Comparison of ENCODE assay signal across 9 cellular contexts in the genomic region with DNA sequence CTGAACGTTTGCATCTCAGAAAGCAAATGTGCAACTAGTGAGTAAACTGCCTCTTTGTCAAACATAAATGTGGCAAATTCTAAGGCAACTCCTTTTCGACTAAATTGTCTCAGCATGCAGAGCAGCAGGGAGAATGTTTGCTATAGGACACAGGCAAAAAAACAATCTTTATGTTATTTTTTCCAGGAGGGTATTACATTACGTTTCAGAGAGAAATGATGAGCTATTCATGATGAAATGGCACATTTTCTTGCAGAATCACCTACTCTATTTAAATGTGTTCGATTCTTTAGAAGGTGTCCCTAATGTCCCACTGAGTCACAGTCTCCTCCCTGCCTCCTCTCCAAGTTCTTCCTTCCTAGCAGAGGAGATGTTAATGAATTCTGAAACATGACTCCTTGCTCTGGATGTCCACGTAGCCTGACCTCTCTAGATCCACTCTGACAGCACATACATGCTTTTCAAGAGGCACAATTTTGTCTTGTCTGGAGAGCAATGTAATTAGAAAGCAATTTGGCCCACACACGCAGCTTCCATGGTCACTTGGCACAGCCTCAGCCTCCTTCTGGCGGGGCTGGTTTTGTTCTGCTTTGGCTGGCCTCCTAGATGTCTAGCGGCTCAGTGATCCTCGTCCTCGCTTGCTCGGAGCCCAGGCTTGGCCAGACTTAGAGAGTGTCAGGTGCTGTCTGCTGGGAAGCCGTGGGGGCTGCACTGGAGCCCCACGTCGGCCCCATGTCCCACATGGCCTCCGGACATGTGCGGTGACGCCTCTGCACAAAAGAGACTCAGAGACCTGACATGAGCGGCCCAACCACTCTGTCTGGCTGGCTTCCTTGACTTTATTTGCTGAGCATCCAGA.
DNase-seq lines count a peak whose midpoint lies in the region; ATAC-seq, FAIRE-seq and TF ChIP-seq lines count a peak whose summit lies in the region.
"Had no signal": no experiment of that assay in that cellular context is flagged by ENCODE, and none has a peak within 500 bp of the region (broad histone marks: within the 10 kb centered on the region; RNA-seq: fewer than 3 reads in every experiment).

No MANE protein-coding gene starts in this region.

- H3K27ac ChIP-seq in osteoblast (ENCODE audit: low read depth, low read length) (peak overlapping the region; percentile 33), right lobe of liver (no peak overlapping the region), colonic mucosa (no peak overlapping the region)

- no peak overlapping the region for H3K9ac ChIP-seq in colonic mucosa (ENCODE audit: low read depth in 2 of 2, low read length in 2 of 2)

- H4K20me1 ChIP-seq in osteoblast (ENCODE audit: insufficient read depth, low read length), result no peaks in the 10 kb centered on the region

- H3K4me2 ChIP-seq in osteoblast (ENCODE audit: insufficient read depth, low read length), result peak overlapping the region; percentile 67

- H2AFZ ChIP-seq in osteoblast (ENCODE audit: low read length), result peak overlapping the region; percentile 86

- TF ChIP-seq CTCF in fibroblast of mammary gland (conservative IDR thresholded peaks at IDR 0.05; ENCODE audit: control insufficient read depth, insufficient read depth, low read depth, low read length) (no peak), osteoblast (IDR thresholded peaks at IDR 0.05; ENCODE audit: extremely low read depth, low read depth, low read length) (no peak), natural killer cell (IDR thresholded peaks at IDR 0.05) (no peak), right lobe of liver (IDR thresholded peaks at IDR 0.05) (no peak), colonic mucosa (IDR thresholded peaks at IDR 0.05) (no peak)

- H3K4me1 ChIP-seq in osteoblast (ENCODE audit: insufficient read depth, low read length) (peaks cover 14% of the 10 kb centered on the region), right lobe of liver (no peaks in the 10 kb centered on the region), colonic mucosa (no peaks in the 10 kb centered on the region)

- H3K9me3 ChIP-seq in osteoblast (ENCODE audit: low read depth, low read length), result no peaks in the 10 kb centered on the region
- H3K9me3 ChIP-seq in right lobe of liver, result no peaks in the 10 kb centered on the region
- H3K9me3 ChIP-seq in colonic mucosa, result no peaks in the 10 kb centered on the region

- H3K27me3 Mint-ChIP-seq in natural killer cell (ENCODE audit: low read depth in 2 of 2), result peaks cover 0 to 9% of the 10 kb centered on the region in 2 donors
- H3K27me3 Mint-ChIP-seq: dendritic cell treated with granulocyte-macrophage colony-stimulating factor and Interleukin-4, amounts not matched to agents 40 ng/mL and 50 ng/mL, for 4 days had no signal

- FAIRE-seq in GM12891 (lab: Jason Lieb, UNC), result no peak

- WGBS in right lobe of liver (ENCODE audit: insufficient coverage, low coverage, low lambda C conversion rate, missing lambda C conversion rate), result 40% methylated on average over 8 of the region's 18 CpGs

- no peak overlapping the region for H3K4me3 ChIP-seq in fibroblast of mammary gland (ENCODE audit: control insufficient read depth, low read depth, low read length)
- peak overlapping the region; percentile 22 for H3K4me3 ChIP-seq in osteoblast (ENCODE audit: insufficient read depth, low read length)
- H3K4me3 ChIP-seq in right lobe of liver, result no peak overlapping the region
- H3K4me3 ChIP-seq in colonic mucosa, result no peak overlapping the region

- peak; percentile 57 for DNase-seq in COR-L47 (lab: John Stamatoyannopoulos, UW)
- DNase-seq in NCI-H2227 treated with DMSO at 0.1 percent for 48 hours (lab: John Stamatoyannopoulos, UW), result peak; percentile 31
- DNase-seq in fibroblast of mammary gland (ENCODE audit: low read depth), result peak; percentile 90
- peak; percentile 87 for DNase-seq in osteoblast (ENCODE audit: insufficient read length, low spot score, missing footprints)
- no peak for DNase-seq in natural killer cell
- no peak for DNase-seq in right lobe of liver
- no peak for DNase-seq in GM12891 (ENCODE audit: insufficient read length, low spot score)
- DNase-seq in colonic mucosa, result no peak

- no peak overlapping the region for H3K4me3 Mint-ChIP-seq in natural killer cell
- H3K4me3 Mint-ChIP-seq: dendritic cell treated with granulocyte-macrophage colony-stimulating factor and Interleukin-4, amounts not matched to agents 40 ng/mL and 50 ng/mL, for 4 days had no signal

- H3K27me3 ChIP-seq in osteoblast (ENCODE audit: insufficient read depth, low read length) (no peaks in the 10 kb centered on the region), right lobe of liver (no peaks in the 10 kb centered on the region), colonic mucosa (no peaks in the 10 kb centered on the region)

- H3K36me3 ChIP-seq in osteoblast (ENCODE audit: insufficient read depth, low read length) (no peaks in the 10 kb centered on the region), right lobe of liver (no peaks in the 10 kb centered on the region), colonic mucosa (no peaks in the 10 kb centered on the region)

- no peaks in the 10 kb centered on the region for H3K9me3 Mint-ChIP-seq in natural killer cell

- TF ChIP-seq POLR2A in right lobe of liver (IDR thresholded peaks at IDR 0.05) (no peak), GM12891 (IDR thresholded peaks at IDR 0.05; ENCODE audit: low read depth, low read length) (no peak)

- no peaks in the 10 kb centered on the region for H3K79me2 ChIP-seq in osteoblast (ENCODE audit: insufficient read depth, low read length)

- no peaks in the 10 kb centered on the region for H3K4me1 Mint-ChIP-seq in natural killer cell

- intact Hi-C loops in natural killer cell (cut with micrococcal nuclease), result no loop called here
- intact Hi-C loops in right lobe of liver (cut with DNase I), result no loop called here
- intact Hi-C loops in colonic mucosa (cut with DNase I), result no loop called here

- H3K36me3 Mint-ChIP-seq in natural killer cell, result no peaks in the 10 kb centered on the region

- H3K27ac Mint-ChIP-seq in natural killer cell, result no peak overlapping the region
- H3K27ac Mint-ChIP-seq: dendritic cell treated with granulocyte-macrophage colony-stimulating factor and Interleukin-4, amounts not matched to agents 40 ng/mL and 50 ng/mL, for 4 days had no signal

- ATAC-seq in natural killer cell, result no peak
- ATAC-seq in right lobe of liver, result no peak

TF ChIP-seq in GM12891, 5 proteins besides CTCF, POLR2A, EP300 and RAD21:
- TF ChIP-seq SPI1 (IDR thresholded peaks at IDR 0.05; ENCODE audit: low read depth, low read length), result no peak
- TF ChIP-seq TAF1 (IDR thresholded peaks at IDR 0.05; ENCODE audit: low read depth, low read length), result no peak
- TF ChIP-seq POU2F2 (IDR thresholded peaks at IDR 0.05; ENCODE audit: low read depth, low read length), result no peak
- TF ChIP-seq PAX5 (IDR thresholded peaks at IDR 0.05; ENCODE audit: insufficient read depth, low read length, severe bottlenecking), result no peak
- no peak for TF ChIP-seq POLR2AphosphoS5 (IDR thresholded peaks at IDR 0.05; ENCODE audit: low read depth, low read length)
TF ChIP-seq in GM12891: peak in this region for 0.

Comparison
In these comparisons a context has a peak if more than half of its experiments do, and no peak if none do; other contexts are left out.
1. DNase-seq: peak in COR-L47 (single experiment), NCI-H2227 treated with DMSO at 0.1 percent for 48 hours (single experiment), fibroblast of mammary gland (single experiment) and osteoblast (single experiment); none in natural killer cell (single experiment), right lobe of liver (0 of 3), GM12891 (single experiment) and colonic mucosa (single experiment).